Comparison of ENCODE assay signal across 2 cellular contexts in genomic region chr3:196757876-196758739, GRCh38.
A peak's percentile ranks its signal among the peaks of the same experiment; 100 is the strongest.
TF ChIP-seq lines count a peak whose summit lies in the region.

No MANE protein-coding gene starts in this region.

TF ChIP-seq in IMR-90, 13 proteins besides CTCF, POLR2A, EP300 and RAD21:
- no peak for TF ChIP-seq MAZ (IDR thresholded peaks at IDR 0.05; ENCODE audit: borderline replicate concordance, low read depth, low read length)
- TF ChIP-seq FOS (IDR thresholded peaks at IDR 0.05; ENCODE audit: low read depth, low read length), result peak; percentile 91
- peak; percentile 66; the same call in 1 of the 2 replicates for TF ChIP-seq CEBPB (IDR thresholded peaks at IDR 0.05; ENCODE audit: low read depth, low read length)
- TF ChIP-seq BHLHE40 (IDR thresholded peaks at IDR 0.05; ENCODE audit: low read depth, low read length), result peak; percentile 36; the same call in 1 of the 2 replicates

TF ChIP-seq in K562, 482 proteins besides CTCF, POLR2A, EP300 and RAD21:
- TF ChIP-seq C11orf30 (IDR thresholded peaks at IDR 0.05; ENCODE audit: low read depth) (peak; percentile 20; the same call in 1 of the 2 replicates), JUN (IDR thresholded peaks at IDR 0.05; ENCODE audit: borderline replicate concordance, low read depth, low read length) (peak; percentile 56; the same call in 1 of the 2 replicates), JUN (CRISPR knock-in tag; IDR thresholded peaks at IDR 0.05; ENCODE audit: borderline replicate concordance) (no peak), CEBPG (CRISPR knock-in tag; IDR thresholded peaks at IDR 0.05) (no peak), CEBPG (tag; conservative IDR thresholded peaks at IDR 0.05 in 1 of 2, IDR thresholded peaks at IDR 0.05 in 1 of 2) (0 out of 4 replicates have a peak, but pooled peaks of 1 of the 2 experiments have one; percentile 47), ZMIZ1 (IDR thresholded peaks at IDR 0.05; ENCODE audit: low read depth in 2 of 2, low read length in 2 of 2) (no peak), MEIS2 (IDR thresholded peaks at IDR 0.05; ENCODE audit: partially characterized antibody) (peak; percentile 61), JUND (IDR thresholded peaks at IDR 0.05; ENCODE audit: borderline replicate concordance, low read depth, low read length) (peak; percentile 66; the same call in 1 of the 2 replicates), JUND (tag; IDR thresholded peaks at IDR 0.05; ENCODE audit: borderline replicate concordance, low read depth, low read length) (peak; percentile 29; the same call in 1 of the 3 replicates), TRIM24 (IDR thresholded peaks at IDR 0.05) (0 out of 4 replicates have a peak, but pooled peaks of 1 of the 2 experiments have one; percentile 13), ATF3 (IDR thresholded peaks at IDR 0.05) (peak; percentile 94), ATF3 (CRISPR knock-in tag; conservative IDR thresholded peaks at IDR 0.05) (no peak), SUPT5H (IDR thresholded peaks at IDR 0.05) (0 out of 2 replicates have a peak, but pooled peaks have one; percentile 26), FOXK2 (conservative IDR thresholded peaks at IDR 0.05 in 1 of 2, IDR thresholded peaks at IDR 0.05 in 1 of 2; ENCODE audit: low read depth in 2 of 2) (0 out of 4 replicates have a peak, but pooled peaks of 1 of the 2 experiments have one; percentile 16), ZNF24 (IDR thresholded peaks at IDR 0.05) (no peak), TCF7L2 (IDR thresholded peaks at IDR 0.05; ENCODE audit: low read depth, low read length) (no peak), FOSL1 (tag; conservative IDR thresholded peaks at IDR 0.05) (0 out of 2 replicates have a peak, but pooled peaks have one; percentile 19), ARID1B (IDR thresholded peaks at IDR 0.05) (0 out of 2 replicates have a peak, but pooled peaks have one; percentile 16)
